8 cellular contexts compared by ENCODE assay signal in the genomic region with DNA sequence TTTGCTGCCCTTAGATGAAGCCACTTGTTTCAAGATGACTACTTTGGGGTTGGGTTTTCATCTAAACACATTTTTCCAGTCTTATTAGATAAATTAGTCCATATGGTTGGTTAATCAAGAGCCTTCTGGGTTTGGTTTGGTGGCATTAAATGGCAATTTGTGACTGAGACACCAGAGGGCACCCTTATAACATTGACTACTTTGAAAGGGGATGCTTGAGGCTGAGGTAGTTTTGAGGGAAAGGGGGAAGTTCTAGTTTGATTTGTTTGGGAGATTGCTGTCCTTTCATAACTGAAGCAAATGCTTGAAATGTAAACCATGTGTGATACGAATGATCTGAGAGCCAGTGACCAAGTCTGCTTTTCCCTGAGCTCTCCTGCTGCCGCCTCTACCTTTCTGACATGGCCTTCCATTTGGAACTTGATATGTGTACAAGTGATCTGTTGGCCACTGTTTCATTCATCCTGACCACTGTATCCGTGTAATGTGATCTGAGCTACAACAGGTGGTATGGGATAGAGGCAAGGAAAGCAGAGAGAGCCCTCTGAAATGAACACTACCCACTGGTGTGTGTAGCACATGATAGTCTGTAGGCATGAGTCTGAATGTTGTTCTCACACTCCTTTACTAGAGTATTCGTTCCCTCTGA. TPM values are rescaled to one million over a fixed set of nuclear protein-coding genes. Genes with fewer than 3 reads are reported as not detected.
A peak's percentile ranks its signal among the peaks of the same experiment; 100 is the strongest.
DNase-seq lines count a peak whose midpoint lies in the region; ATAC-seq and TF ChIP-seq lines count a peak whose summit lies in the region.

No MANE protein-coding gene starts in this region.

- H3K9ac ChIP-seq in Karpas-422 (ENCODE audit: low read length): no peak overlapping the region

- no peak overlapping the region for H3K4me2 ChIP-seq in Karpas-422 (ENCODE audit: low read depth, low read length, poor library complexity, severe bottlenecking)

- H3K36me3 Mint-ChIP-seq in type B pancreatic cell: peaks cover 4% of the 10 kb centered on the region

- no peaks in the 10 kb centered on the region for H3K9me3 ChIP-seq in Karpas-422 (ENCODE audit: low read length)
- no peaks in the 10 kb centered on the region for H3K9me3 ChIP-seq in right lobe of liver

- H3K4me3 ChIP-seq in Karpas-422 (ENCODE audit: low read length) (no peak overlapping the region), choroid plexus epithelial cell (ENCODE audit: low read depth, low read length) (no peak overlapping the region), right lobe of liver (no peak overlapping the region)

- no peaks in the 10 kb centered on the region for H3K9me2 ChIP-seq in Karpas-422 (replicated peaks; ENCODE audit: insufficient read depth, low read length)

- no peaks in the 10 kb centered on the region for H3K9me3 Mint-ChIP-seq in type B pancreatic cell

- H4K20me1 ChIP-seq in Karpas-422 (ENCODE audit: insufficient read depth, low read depth, low read length): 0 out of 2 replicates have a peak, but pooled peaks cover 5% of the 10 kb centered on the region

- H3K27ac ChIP-seq in Karpas-422 (ENCODE audit: low read length): no peak overlapping the region
- H3K27ac ChIP-seq in right lobe of liver: no peak overlapping the region

- no peak overlapping the region for H2AFZ ChIP-seq in Karpas-422 (ENCODE audit: low read length)

- H3K4me3 Mint-ChIP-seq in type B pancreatic cell: peak overlapping the region; percentile 55

- H3K36me3 ChIP-seq in Karpas-422 (ENCODE audit: insufficient read depth, low read length): peaks cover 38% of the 10 kb centered on the region
- no peaks in the 10 kb centered on the region for H3K36me3 ChIP-seq in right lobe of liver

- TF ChIP-seq POLR2A in right lobe of liver (IDR thresholded peaks at IDR 0.05): no peak

- TF ChIP-seq CTCF in choroid plexus epithelial cell (conservative IDR thresholded peaks at IDR 0.05; ENCODE audit: low read depth, low read length): peak; percentile 73
- peak; percentile 69 to 90 (median 74) for TF ChIP-seq CTCF in right lobe of liver (IDR thresholded peaks at IDR 0.05)
- TF ChIP-seq CTCF in type B pancreatic cell (conservative IDR thresholded peaks at IDR 0.05): peak; percentile 85

- peak; percentile 77 to 89 (median 82) for ATAC-seq in right lobe of liver
- ATAC-seq in HG02623 (IDR thresholded peaks at IDR 0.05; ENCODE audit: unreplicated experiment): no peak

- intact Hi-C loops in right lobe of liver (cut with DNase I): no loop called here

- H3K4me1 Mint-ChIP-seq in type B pancreatic cell (ENCODE audit: unreplicated experiment): peaks cover 27% of the 10 kb centered on the region

- no peaks in the 10 kb centered on the region for H3K79me2 ChIP-seq in Karpas-422 (ENCODE audit: low read length)

- peak overlapping the region; percentile 25 for H3K27ac Mint-ChIP-seq in type B pancreatic cell

- H3K4me1 ChIP-seq in Karpas-422 (ENCODE audit: low read length) (peaks cover 10% of the 10 kb centered on the region), right lobe of liver (peaks cover 0 to 18% (median 4%) of the 10 kb centered on the region in 4 donors)

- no peaks in the 10 kb centered on the region for H3K27me3 Mint-ChIP-seq in type B pancreatic cell

- DNase-seq in NCI-H1105 treated with DMSO at 0.1 percent for 48 hours (lab: John Stamatoyannopoulos, UW): peak; percentile 48
- no peak for DNase-seq in NCI-H1105 (lab: John Stamatoyannopoulos, UW)
- DNase-seq in Karpas-422: peak; percentile 81
- DNase-seq in RPMI8226: peak; percentile 61
- DNase-seq in choroid plexus epithelial cell (ENCODE audit: low read depth): peak; percentile 81
- DNase-seq in right lobe of liver: no peak
- no peak for DNase-seq in type B pancreatic cell (ENCODE audit: extremely low spot score, unreplicated experiment)

- H3K27me3 ChIP-seq in Karpas-422 (ENCODE audit: low read length) (no peaks in the 10 kb centered on the region), right lobe of liver (no peaks in the 10 kb centered on the region)

- WGBS in right lobe of liver (ENCODE audit: insufficient coverage, low coverage, low lambda C conversion rate, missing lambda C conversion rate): 33% methylated on average over 3 of the region's 4 CpGs

RNA-seq across cellular contexts. Expression of a gene that starts 5.8 kb away (rescaled TPM):
- 21.8 and 22.3 TPM in 2 replicates for total RNA-seq in Karpas-422 (2014; rRNA removed; shearing (Covaris generic); ENCODE audit: low replicate concordance)
- 10 to 100 TPM; 17.7 to 41.9 (median 22.9) TPM for total RNA-seq in right lobe of liver
- 23.8 and 34.3 TPM in 2 replicates for total RNA-seq in type B pancreatic cell (ENCODE audit: low replicate concordance)

RNA-seq across cellular contexts. Expression of a gene that starts 15.5 kb away (rescaled TPM):
- total RNA-seq in Karpas-422 (2014; rRNA removed; shearing (Covaris generic); ENCODE audit: low replicate concordance): 14.6 and 16.4 TPM in 2 replicates
- total RNA-seq in right lobe of liver (1 to 10 TPM in 5 of 6 experiments, under 1 TPM in 1; 0.42 to 9.1 (median 3.1) TPM), type B pancreatic cell (ENCODE audit: low replicate concordance) (23.2 and 50.3 TPM in 2 replicates)

Comparison
In these comparisons a context has a peak if more than half of its experiments do, and no peak if none do; other contexts are left out.
1. DNase-seq: peak in NCI-H1105 treated with DMSO at 0.1 percent for 48 hours (single experiment), Karpas-422 (single experiment), RPMI8226 (single experiment) and choroid plexus epithelial cell (single experiment); none in NCI-H1105 (single experiment), right lobe of liver (0 of 3) and type B pancreatic cell (single experiment).
2. Peak in every context shown above with its lines, with median percentiles within 50 percentile points of each other: CTCF ChIP-seq.